In the genomic region with DNA sequence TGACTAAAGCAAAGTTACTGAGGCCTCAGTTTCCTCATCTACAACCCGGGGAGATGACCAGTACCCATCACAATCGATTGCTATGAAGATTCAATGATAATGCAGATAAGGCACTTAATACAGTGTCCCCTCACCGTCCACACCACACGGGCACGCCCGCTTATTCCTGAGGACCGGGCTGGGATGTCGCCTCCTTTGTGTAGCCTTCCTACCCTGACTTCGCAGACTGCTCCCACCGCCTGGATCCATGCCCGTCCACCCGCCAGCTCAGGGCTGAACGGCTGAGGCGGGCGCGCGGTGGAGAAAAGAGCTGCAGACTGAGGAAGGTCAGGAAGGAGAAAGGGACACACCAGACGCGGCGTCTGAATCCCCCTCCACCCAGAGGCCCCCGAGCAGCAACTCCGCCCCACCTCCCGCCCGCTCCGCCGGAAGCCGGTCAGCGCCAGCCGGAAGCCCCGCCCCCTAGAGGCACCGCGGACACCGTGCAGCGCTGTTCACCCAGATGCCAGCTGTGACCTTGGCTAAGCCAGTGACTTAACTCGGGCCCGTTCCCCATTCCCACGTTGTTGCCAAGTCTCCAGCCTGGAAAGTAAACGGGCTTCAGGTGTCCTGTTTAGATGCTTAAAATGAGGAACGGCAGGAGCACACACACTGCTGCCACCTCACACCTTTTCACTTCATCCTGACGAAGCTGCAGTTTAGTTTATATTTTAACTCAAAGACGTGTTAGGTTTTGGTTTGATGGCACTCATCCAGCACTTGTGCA, we compare ENCODE assay signal across 8 cellular contexts.
DNase-seq lines count a peak whose midpoint lies in the region; ATAC-seq and TF ChIP-seq lines count a peak whose summit lies in the region.

Gene KRABD2 (minus strand): TSS at position 403 of the 766 bp plus-strand sequence.

- peak within 1 kb of the TSS; percentile 69 to 93 for H3K9ac ChIP-seq in liver (ENCODE audit: low read depth in 1 of 2, low read length in 2 of 2)

- H3K9me3 ChIP-seq in liver (ENCODE audit: control insufficient read depth in 4 of 4, low read length in 3 of 4), result no peaks in the 10 kb centered on the region

- H3K4me1 ChIP-seq in liver (ENCODE audit: control insufficient read depth in 4 of 4, insufficient read depth in 4 of 4, low read length in 3 of 4), result peaks cover 2 to 39% (median 31%) of the 10 kb centered on the region in 4 donors

- H3K27ac ChIP-seq in liver (ENCODE audit: low read depth in 1 of 2, low read length in 2 of 2), result peak within 1 kb of the TSS; percentile 44 to 74

- peaks cover 7 to 39% (median 32%) of the 10 kb centered on the region in 4 donors for H3K36me3 ChIP-seq in liver (ENCODE audit: control insufficient read depth in 4 of 4, insufficient read depth in 3 of 4, low read depth in 1 of 4, low read length in 3 of 4)

- ATAC-seq in GM18909 (IDR thresholded peaks at IDR 0.05; ENCODE audit: poor library complexity, unreplicated experiment) (peak; percentile 90), HG03354 (IDR thresholded peaks at IDR 0.05; ENCODE audit: poor library complexity, severe bottlenecking, unreplicated experiment) (peak; percentile 93)

- under 1% methylated on average over 41 of the region's 41 CpGs for WGBS in liver

- DNase-seq in AG08395 (ENCODE audit: low spot score), result peak; percentile 96
- DNase-seq in NCI-H526 treated with DMSO at 0.1 percent for 48 hours (lab: John Stamatoyannopoulos, UW), result peak; percentile 65
- DNase-seq in activated CD4-positive, alpha-beta T cell treated with anti-CD3 and anti-CD28 coated beads, Interleukin-2, amount 50 U/mL, for 4 hours, result peak; percentile 84 to 87
- DNase-seq in dermis blood vessel endothelial cell, result peak; percentile 94
- DNase-seq in stimulated activated CD4-positive, alpha-beta T cell treated with anti-CD3 and anti-CD28 coated beads, Interleukin-2, amount 100 ng/mL, for 48 hours, result peak; percentile 90

- peak; percentile 54 for TF ChIP-seq CTCF in liver (IDR thresholded peaks at IDR 0.05; ENCODE audit: low read depth, low read length, missing input control)

- peak in 1 of 2 donors; percentile 63 for TF ChIP-seq RAD21 in liver (IDR thresholded peaks at IDR 0.05)

- no peaks in the 10 kb centered on the region for H3K27me3 ChIP-seq in liver (ENCODE audit: control insufficient read depth in 4 of 4, insufficient read depth in 4 of 4, low read length in 3 of 4)

- peak within 1 kb of the TSS; percentile 74 to 92 (median 77) for H3K4me3 ChIP-seq in liver (ENCODE audit: low read depth in 1 of 3, low read length in 3 of 3)

TF ChIP-seq in liver, 16 proteins besides CTCF, POLR2A, EP300 and RAD21:
- TF ChIP-seq EGR1 (IDR thresholded peaks at IDR 0.05; ENCODE audit: low read depth in 2 of 2) (no peak), YY1 (IDR thresholded peaks at IDR 0.05) (no peak), RXRA (IDR thresholded peaks at IDR 0.05) (peak; percentile 39 to 41), ZBTB33 (IDR thresholded peaks at IDR 0.05) (peak; percentile 70), FOXA1 (IDR thresholded peaks at IDR 0.05) (peak; percentile 52), SP1 (IDR thresholded peaks at IDR 0.05) (peak; percentile 54), HNF4A (conservative IDR thresholded peaks at IDR 0.05) (peak; percentile 20 to 31), HNF4G (IDR thresholded peaks at IDR 0.05) (no peak), GABPA (IDR thresholded peaks at IDR 0.05 in 1 of 2, conservative IDR thresholded peaks at IDR 0.05 in 1 of 2) (peak; percentile 89 to 97), TAF1 (conservative IDR thresholded peaks at IDR 0.05) (peak; percentile 62), FOXA2 (IDR thresholded peaks at IDR 0.05) (no peak), JUND (IDR thresholded peaks at IDR 0.05) (peak in 1 of 2 donors; percentile 39), NR2F2 (IDR thresholded peaks at IDR 0.05) (no peak)
- TF ChIP-seq, protein P1, sequence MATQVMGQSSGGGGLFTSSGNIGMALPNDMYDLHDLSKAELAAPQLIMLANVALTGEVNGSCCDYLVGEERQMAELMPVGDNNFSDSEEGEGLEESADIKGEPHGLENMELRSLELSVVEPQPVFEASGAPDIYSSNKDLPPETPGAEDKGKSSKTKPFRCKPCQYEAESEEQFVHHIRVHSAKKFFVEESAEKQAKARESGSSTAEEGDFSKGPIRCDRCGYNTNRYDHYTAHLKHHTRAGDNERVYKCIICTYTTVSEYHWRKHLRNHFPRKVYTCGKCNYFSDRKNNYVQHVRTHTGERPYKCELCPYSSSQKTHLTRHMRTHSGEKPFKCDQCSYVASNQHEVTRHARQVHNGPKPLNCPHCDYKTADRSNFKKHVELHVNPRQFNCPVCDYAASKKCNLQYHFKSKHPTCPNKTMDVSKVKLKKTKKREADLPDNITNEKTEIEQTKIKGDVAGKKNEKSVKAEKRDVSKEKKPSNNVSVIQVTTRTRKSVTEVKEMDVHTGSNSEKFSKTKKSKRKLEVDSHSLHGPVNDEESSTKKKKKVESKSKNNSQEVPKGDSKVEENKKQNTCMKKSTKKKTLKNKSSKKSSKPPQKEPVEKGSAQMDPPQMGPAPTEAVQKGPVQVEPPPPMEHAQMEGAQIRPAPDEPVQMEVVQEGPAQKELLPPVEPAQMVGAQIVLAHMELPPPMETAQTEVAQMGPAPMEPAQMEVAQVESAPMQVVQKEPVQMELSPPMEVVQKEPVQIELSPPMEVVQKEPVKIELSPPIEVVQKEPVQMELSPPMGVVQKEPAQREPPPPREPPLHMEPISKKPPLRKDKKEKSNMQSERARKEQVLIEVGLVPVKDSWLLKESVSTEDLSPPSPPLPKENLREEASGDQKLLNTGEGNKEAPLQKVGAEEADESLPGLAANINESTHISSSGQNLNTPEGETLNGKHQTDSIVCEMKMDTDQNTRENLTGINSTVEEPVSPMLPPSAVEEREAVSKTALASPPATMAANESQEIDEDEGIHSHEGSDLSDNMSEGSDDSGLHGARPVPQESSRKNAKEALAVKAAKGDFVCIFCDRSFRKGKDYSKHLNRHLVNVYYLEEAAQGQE (IDR thresholded peaks at IDR 0.05), result no peak
- TF ChIP-seq, protein P2, sequence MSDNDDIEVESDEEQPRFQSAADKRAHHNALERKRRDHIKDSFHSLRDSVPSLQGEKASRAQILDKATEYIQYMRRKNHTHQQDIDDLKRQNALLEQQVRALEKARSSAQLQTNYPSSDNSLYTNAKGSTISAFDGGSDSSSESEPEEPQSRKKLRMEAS (IDR thresholded peaks at IDR 0.05), result peak; percentile 28
- TF ChIP-seq, protein P3, sequence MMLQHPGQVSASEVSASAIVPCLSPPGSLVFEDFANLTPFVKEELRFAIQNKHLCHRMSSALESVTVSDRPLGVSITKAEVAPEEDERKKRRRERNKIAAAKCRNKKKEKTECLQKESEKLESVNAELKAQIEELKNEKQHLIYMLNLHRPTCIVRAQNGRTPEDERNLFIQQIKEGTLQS (IDR thresholded peaks at IDR 0.05), result no peak
TF ChIP-seq in liver: peak in this region for 9.

Comparison
In these comparisons a context has a peak if more than half of its experiments do, and no peak if none do; other contexts are left out.
1. Peak in every context shown above with its lines: DNase-seq, ATAC-seq, H3K4me3 ChIP-seq and H3K27ac ChIP-seq.